Comparison of ENCODE assay signal across 1 cellular context in the genomic region with DNA sequence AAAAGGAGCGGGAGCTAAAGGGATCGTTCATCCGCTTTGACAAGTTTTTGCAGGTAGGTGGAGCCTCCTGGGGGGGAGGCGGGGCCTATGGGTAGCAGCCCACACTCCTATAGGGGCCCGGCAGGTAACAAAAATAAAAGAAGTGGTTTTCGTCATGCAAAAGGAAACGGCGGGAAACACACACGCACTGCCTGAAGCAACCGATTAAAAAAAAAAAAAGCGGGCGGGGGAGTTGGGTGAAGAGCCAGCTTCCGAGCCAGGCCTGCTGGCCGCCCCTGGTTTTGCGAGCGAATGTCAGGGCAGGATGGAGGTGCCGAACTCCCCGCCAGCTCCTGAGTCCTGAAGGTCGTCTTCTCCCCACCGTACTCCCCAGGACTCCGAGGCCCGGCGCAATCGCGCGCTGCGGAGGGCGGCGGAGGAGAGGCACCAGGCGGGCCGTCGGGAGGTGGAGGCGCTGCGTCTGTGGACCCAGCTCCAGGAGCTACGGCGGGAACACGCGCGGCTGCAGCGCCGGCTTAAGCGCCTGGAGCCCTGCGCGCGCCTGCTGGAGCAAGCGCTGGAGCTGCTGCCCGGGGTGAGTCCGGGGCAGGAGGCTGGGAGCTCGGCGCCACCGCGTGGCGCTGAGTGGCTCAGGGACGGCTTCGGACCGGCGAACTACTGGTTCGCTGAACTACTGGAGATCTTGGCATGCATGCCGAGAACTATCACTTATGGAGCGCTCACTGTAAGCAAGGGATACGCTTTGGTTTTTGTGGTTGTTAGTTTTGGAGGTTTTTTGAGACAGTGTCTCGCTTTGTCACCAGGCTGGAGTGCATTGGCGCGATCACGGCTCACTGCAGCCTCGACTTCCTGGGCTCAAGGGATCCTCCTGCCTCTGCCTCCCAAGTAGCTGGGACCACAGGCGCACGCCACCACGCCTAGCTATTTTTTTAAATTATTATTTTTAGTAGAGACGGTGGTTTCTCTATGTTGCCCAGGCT.
TF ChIP-seq lines count a peak whose summit lies in the region.

No MANE protein-coding gene starts in this region.

TF ChIP-seq in K562, 482 proteins besides CTCF, POLR2A, EP300 and RAD21 (continued from another document):
- TF ChIP-seq THAP7 (CRISPR knock-in tag; IDR thresholded peaks at IDR 0.05) (no peak), MEIS2 (IDR thresholded peaks at IDR 0.05; ENCODE audit: partially characterized antibody) (no peak), PRDM10 (IDR thresholded peaks at IDR 0.05; ENCODE audit: partially characterized antibody) (no peak), HEY1 (CRISPR knock-in tag; IDR thresholded peaks at IDR 0.05; ENCODE audit: borderline replicate concordance) (no peak), NCOA4 (IDR thresholded peaks at IDR 0.05; ENCODE audit: partially characterized antibody) (no peak), TAF1 (IDR thresholded peaks at IDR 0.05; ENCODE audit: control insufficient read depth, extremely low read depth, insufficient read depth, low read length, severe bottlenecking) (no peak), FOXA3 (CRISPR knock-in tag; conservative IDR thresholded peaks at IDR 0.05 in 1 of 2, IDR thresholded peaks at IDR 0.05 in 1 of 2) (peak in 1 of 2 experiments; percentile 91; a peak in 2 of 4 replicates), THRAP3 (IDR thresholded peaks at IDR 0.05; ENCODE audit: borderline replicate concordance) (no peak), ZNF134 (CRISPR knock-in tag; conservative IDR thresholded peaks at IDR 0.05) (no peak), HNRNPK (IDR thresholded peaks at IDR 0.05; ENCODE audit: low read depth, low read length, poor library complexity, severe bottlenecking) (no peak), ZNF398 (CRISPR knock-in tag; IDR thresholded peaks at IDR 0.05) (no peak), SP2 (IDR thresholded peaks at IDR 0.05; ENCODE audit: extremely low read depth, low read depth, low read length, poor library complexity, severe bottlenecking) (no peak), ZNF444 (CRISPR knock-in tag; IDR thresholded peaks at IDR 0.05) (no peak), RB1 (IDR thresholded peaks at IDR 0.05; ENCODE audit: low read depth) (peak; percentile 86), ATF7 (IDR thresholded peaks at IDR 0.05) (no peak), SRF (CRISPR knock-in tag; IDR thresholded peaks at IDR 0.05) (no peak), ZBTB2 (IDR thresholded peaks at IDR 0.05) (peak; percentile 52; the same call in 1 of the 2 replicates), SAP30 (IDR thresholded peaks at IDR 0.05; ENCODE audit: borderline replicate concordance, insufficient read depth, low read depth, low read length, poor library complexity, severe bottlenecking) (no peak), NR3C1 (CRISPR knock-in tag; IDR thresholded peaks at IDR 0.05) (peak; percentile 95), PYGO2 (tag; IDR thresholded peaks at IDR 0.05) (no peak), IRF2 (CRISPR knock-in tag; IDR thresholded peaks at IDR 0.05) (no peak), MLX (CRISPR knock-in tag; conservative IDR thresholded peaks at IDR 0.05) (no peak), CREBBP (IDR thresholded peaks at IDR 0.05; ENCODE audit: low read depth, low read length) (no peak), ZNF431 (CRISPR knock-in tag; IDR thresholded peaks at IDR 0.05) (peak; percentile 91), ZNF121 (CRISPR knock-in tag; conservative IDR thresholded peaks at IDR 0.05) (no peak), ZFP91 (CRISPR knock-in tag; IDR thresholded peaks at IDR 0.05) (no peak)
- TF ChIP-seq, protein P1, sequence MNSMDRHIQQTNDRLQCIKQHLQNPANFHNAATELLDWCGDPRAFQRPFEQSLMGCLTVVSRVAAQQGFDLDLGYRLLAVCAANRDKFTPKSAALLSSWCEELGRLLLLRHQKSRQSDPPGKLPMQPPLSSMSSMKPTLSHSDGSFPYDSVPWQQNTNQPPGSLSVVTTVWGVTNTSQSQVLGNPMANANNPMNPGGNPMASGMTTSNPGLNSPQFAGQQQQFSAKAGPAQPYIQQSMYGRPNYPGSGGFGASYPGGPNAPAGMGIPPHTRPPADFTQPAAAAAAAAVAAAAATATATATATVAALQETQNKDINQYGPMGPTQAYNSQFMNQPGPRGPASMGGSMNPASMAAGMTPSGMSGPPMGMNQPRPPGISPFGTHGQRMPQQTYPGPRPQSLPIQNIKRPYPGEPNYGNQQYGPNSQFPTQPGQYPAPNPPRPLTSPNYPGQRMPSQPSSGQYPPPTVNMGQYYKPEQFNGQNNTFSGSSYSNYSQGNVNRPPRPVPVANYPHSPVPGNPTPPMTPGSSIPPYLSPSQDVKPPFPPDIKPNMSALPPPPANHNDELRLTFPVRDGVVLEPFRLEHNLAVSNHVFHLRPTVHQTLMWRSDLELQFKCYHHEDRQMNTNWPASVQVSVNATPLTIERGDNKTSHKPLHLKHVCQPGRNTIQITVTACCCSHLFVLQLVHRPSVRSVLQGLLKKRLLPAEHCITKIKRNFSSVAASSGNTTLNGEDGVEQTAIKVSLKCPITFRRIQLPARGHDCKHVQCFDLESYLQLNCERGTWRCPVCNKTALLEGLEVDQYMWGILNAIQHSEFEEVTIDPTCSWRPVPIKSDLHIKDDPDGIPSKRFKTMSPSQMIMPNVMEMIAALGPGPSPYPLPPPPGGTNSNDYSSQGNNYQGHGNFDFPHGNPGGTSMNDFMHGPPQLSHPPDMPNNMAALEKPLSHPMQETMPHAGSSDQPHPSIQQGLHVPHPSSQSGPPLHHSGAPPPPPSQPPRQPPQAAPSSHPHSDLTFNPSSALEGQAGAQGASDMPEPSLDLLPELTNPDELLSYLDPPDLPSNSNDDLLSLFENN (IDR thresholded peaks at IDR 0.05; ENCODE audit: low read depth in 2 of 2, low read length in 2 of 2), result no peak
- TF ChIP-seq, protein P2, sequence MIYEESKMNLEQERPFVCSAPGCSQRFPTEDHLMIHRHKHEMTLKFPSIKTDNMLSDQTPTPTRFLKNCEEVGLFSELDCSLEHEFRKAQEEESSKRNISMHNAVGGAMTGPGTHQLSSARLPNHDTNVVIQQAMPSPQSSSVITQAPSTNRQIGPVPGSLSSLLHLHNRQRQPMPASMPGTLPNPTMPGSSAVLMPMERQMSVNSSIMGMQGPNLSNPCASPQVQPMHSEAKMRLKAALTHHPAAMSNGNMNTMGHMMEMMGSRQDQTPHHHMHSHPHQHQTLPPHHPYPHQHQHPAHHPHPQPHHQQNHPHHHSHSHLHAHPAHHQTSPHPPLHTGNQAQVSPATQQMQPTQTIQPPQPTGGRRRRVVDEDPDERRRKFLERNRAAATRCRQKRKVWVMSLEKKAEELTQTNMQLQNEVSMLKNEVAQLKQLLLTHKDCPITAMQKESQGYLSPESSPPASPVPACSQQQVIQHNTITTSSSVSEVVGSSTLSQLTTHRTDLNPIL (CRISPR knock-in tag; IDR thresholded peaks at IDR 0.05), result no peak
- TF ChIP-seq, protein P3, sequence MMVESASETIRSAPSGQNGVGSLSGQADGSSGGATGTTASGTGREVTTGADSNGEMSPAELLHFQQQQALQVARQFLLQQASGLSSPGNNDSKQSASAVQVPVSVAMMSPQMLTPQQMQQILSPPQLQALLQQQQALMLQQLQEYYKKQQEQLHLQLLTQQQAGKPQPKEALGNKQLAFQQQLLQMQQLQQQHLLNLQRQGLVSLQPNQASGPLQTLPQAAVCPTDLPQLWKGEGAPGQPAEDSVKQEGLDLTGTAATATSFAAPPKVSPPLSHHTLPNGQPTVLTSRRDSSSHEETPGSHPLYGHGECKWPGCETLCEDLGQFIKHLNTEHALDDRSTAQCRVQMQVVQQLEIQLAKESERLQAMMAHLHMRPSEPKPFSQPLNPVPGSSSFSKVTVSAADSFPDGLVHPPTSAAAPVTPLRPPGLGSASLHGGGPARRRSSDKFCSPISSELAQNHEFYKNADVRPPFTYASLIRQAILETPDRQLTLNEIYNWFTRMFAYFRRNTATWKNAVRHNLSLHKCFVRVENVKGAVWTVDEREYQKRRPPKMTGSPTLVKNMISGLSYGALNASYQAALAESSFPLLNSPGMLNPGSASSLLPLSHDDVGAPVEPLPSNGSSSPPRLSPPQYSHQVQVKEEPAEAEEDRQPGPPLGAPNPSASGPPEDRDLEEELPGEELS (CRISPR knock-in tag; IDR thresholded peaks at IDR 0.05; ENCODE audit: borderline replicate concordance), result peak; percentile 98; the same call in 1 of the 2 replicates
- TF ChIP-seq, protein P4, sequence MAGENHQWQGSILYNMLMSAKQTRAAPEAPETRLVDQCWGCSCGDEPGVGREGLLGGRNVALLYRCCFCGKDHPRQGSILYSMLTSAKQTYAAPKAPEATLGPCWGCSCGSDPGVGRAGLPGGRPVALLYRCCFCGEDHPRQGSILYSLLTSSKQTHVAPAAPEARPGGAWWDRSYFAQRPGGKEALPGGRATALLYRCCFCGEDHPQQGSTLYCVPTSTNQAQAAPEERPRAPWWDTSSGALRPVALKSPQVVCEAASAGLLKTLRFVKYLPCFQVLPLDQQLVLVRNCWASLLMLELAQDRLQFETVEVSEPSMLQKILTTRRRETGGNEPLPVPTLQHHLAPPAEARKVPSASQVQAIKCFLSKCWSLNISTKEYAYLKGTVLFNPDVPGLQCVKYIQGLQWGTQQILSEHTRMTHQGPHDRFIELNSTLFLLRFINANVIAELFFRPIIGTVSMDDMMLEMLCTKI (IDR thresholded peaks at IDR 0.05; ENCODE audit: partially characterized antibody), result no peak
